In the genomic region with DNA sequence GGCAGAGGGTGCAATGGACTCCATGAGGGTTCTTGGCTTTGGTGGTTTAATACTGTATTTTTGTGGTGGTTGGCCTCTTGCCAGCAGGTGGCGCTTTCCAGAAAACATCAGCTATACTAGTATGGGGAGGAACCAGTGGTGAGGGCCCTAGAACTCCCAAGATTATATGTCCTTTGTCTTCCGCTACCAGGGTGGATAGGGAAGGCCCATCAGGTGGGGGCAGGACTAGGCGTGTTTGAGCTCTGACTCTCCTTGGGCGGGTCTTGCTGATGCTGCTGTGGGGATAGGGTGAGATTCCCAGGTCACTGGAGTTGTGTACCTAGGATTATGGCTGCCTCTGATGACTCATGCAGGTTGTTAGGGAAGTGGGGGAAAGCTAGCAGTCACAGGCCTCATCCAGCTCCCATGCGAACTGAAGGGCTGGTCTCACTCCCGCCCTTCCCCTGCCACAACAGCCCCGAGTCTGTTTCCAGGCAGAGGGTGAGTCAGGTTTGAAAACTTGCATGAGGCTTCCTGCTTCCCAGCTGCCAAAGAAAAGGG, we compare ENCODE assay signal across 8 cellular contexts.
DNase-seq lines count a peak whose midpoint lies in the region; ATAC-seq and TF ChIP-seq lines count a peak whose summit lies in the region.

No MANE protein-coding gene starts in this region.

- no peaks in the 10 kb centered on the region for H3K27me3 ChIP-seq in BE2C

- no peaks in the 10 kb centered on the region for H3K4me1 ChIP-seq in BE2C

- H3K9me3 ChIP-seq in BE2C: no peaks in the 10 kb centered on the region

- ATAC-seq in GM18868 (IDR thresholded peaks at IDR 0.05; ENCODE audit: unreplicated experiment): peak; percentile 66
- ATAC-seq in HG03442 (IDR thresholded peaks at IDR 0.05; ENCODE audit: unreplicated experiment): peak; percentile 63
- ATAC-seq in GM19452 (IDR thresholded peaks at IDR 0.05; ENCODE audit: unreplicated experiment): no peak

- H3K4me3 ChIP-seq in BE2C (ENCODE audit: low read depth, low read length): no peak overlapping the region

- DNase-seq in BE2C: peak; percentile 57
- peak; percentile 48 for DNase-seq in SKM-1 (lab: John Stamatoyannopoulos, UW; ENCODE audit: unreplicated experiment)
- peak; percentile 25 for DNase-seq in iPS-NIHi7 (ENCODE audit: extremely low spot score)
- DNase-seq in mucosa of gallbladder (ENCODE audit: low spot score): no peak
- no peak for DNase-seq in SW 1271 (lab: John Stamatoyannopoulos, UW)

- no peaks in the 10 kb centered on the region for H3K36me3 ChIP-seq in BE2C

- TF ChIP-seq CTCF in BE2C (IDR thresholded peaks at IDR 0.05; ENCODE audit: low read depth, low read length): peak; percentile 61

Comparison
In these comparisons a context has a peak if more than half of its experiments do, and no peak if none do; other contexts are left out.
1. DNase-seq: peak in BE2C (single experiment), SKM-1 (single experiment) and iPS-NIHi7 (single experiment); none in mucosa of gallbladder (single experiment) and SW 1271 (0 of 2).